12 cellular contexts compared by ENCODE assay signal in genomic region chr11:44613081-44613628, GRCh38. TPM values are rescaled to one million over a fixed set of nuclear protein-coding genes. Genes with fewer than 3 reads are reported as not detected.
DNase-seq lines count a peak whose midpoint lies in the region; ATAC-seq, FAIRE-seq and TF ChIP-seq lines count a peak whose summit lies in the region.
"Had no signal": no experiment of that assay in that cellular context is flagged by ENCODE, and none has a peak within 500 bp of the region (broad histone marks: within the 10 kb centered on the region; RNA-seq: fewer than 3 reads in every experiment).

No MANE protein-coding gene starts in this region.

- no peak overlapping the region for H3K9ac ChIP-seq in trophoblast cell (ENCODE audit: low read length)

- H3K4ac ChIP-seq in trophoblast cell (ENCODE audit: low read depth, low read length), result no peak overlapping the region

- peaks cover 56% of the 10 kb centered on the region for H3K4me1 Mint-ChIP-seq in activated T-helper 2 cell treated with anti-CD3 and anti-CD28 coated beads, Interferon-gamma antibody, Interleukin-2, Interleukin-4, amounts not matched to agents 10 μg/mL and 5 μg/mL and 100 μg/mL, durations not matched to agents 14 hours and 24 hours and 36 hours (ENCODE audit: low read depth)
- H3K4me1 Mint-ChIP-seq in naive thymus-derived CD8-positive, alpha-beta T cell, result peaks cover 40 to 78% (median 70%) of the 10 kb centered on the region in 4 donors

- H3K36me3 Mint-ChIP-seq in activated T-helper 2 cell treated with anti-CD3 and anti-CD28 coated beads, Interferon-gamma antibody, Interleukin-2, Interleukin-4, amounts not matched to agents 10 μg/mL and 5 μg/mL and 100 μg/mL, durations not matched to agents 14 hours and 24 hours and 36 hours (ENCODE audit: low read depth), result peaks cover 85% of the 10 kb centered on the region
- peaks cover 0 to 3% (median 0%) of the 10 kb centered on the region in 3 donors for H3K36me3 Mint-ChIP-seq in naive thymus-derived CD8-positive, alpha-beta T cell

- H4K8ac ChIP-seq in trophoblast cell (ENCODE audit: low read depth, low read length), result no peak overlapping the region

- no peaks in the 10 kb centered on the region for H3K27me3 Mint-ChIP-seq in activated T-helper 2 cell treated with anti-CD3 and anti-CD28 coated beads, Interferon-gamma antibody, Interleukin-2, Interleukin-4, amounts not matched to agents 10 μg/mL and 5 μg/mL and 100 μg/mL, durations not matched to agents 14 hours and 24 hours and 36 hours (ENCODE audit: low read depth)
- no peaks in the 10 kb centered on the region for H3K27me3 Mint-ChIP-seq in naive thymus-derived CD8-positive, alpha-beta T cell

- no peak overlapping the region for H2AK5ac ChIP-seq in trophoblast cell (ENCODE audit: low read length)

- H3K4me1 ChIP-seq in trophoblast cell (ENCODE audit: control insufficient read depth in 1 of 2, insufficient read depth in 2 of 2, low read length in 2 of 2), result no peaks in the 10 kb centered on the region

- POLR2A ChIA-PET in naive thymus-derived CD8-positive, alpha-beta T cell (lab: Charles Lee), result interaction anchor here (0.7 to 7.1 kb wide), 9 partner anchors 15 to 77 kb away, joined by 3 to 70 read pairs (median 17); partner anchors contain the start of gene CD82

- peak overlapping the region; percentile 28 for H3K27ac Mint-ChIP-seq in activated T-helper 2 cell treated with anti-CD3 and anti-CD28 coated beads, Interferon-gamma antibody, Interleukin-2, Interleukin-4, amounts not matched to agents 10 μg/mL and 5 μg/mL and 100 μg/mL, durations not matched to agents 14 hours and 24 hours and 36 hours
- H3K27ac Mint-ChIP-seq in naive thymus-derived CD8-positive, alpha-beta T cell, result peak overlapping the region in 6 of 10 donors; percentile 8 to 89 (median 75)

- no peaks in the 10 kb centered on the region for H3K9me3 ChIP-seq in trophoblast cell (ENCODE audit: insufficient read depth, low read depth, low read length)

- H3K4me3 ChIP-seq in trophoblast cell (ENCODE audit: low read depth, low read length), result no peak overlapping the region

- no peak overlapping the region for H3K14ac ChIP-seq in trophoblast cell (ENCODE audit: low read length)

- H3K27ac ChIP-seq in trophoblast cell (ENCODE audit: low read depth, low read length), result no peak overlapping the region

- H3K9me3 Mint-ChIP-seq in activated T-helper 2 cell treated with anti-CD3 and anti-CD28 coated beads, Interferon-gamma antibody, Interleukin-2, Interleukin-4, amounts not matched to agents 10 μg/mL and 5 μg/mL and 100 μg/mL, durations not matched to agents 14 hours and 24 hours and 36 hours, result no peaks in the 10 kb centered on the region
- H3K9me3 Mint-ChIP-seq in naive thymus-derived CD8-positive, alpha-beta T cell, result no peaks in the 10 kb centered on the region
- H3K9me3 Mint-ChIP-seq: neural crest cell had no signal

- no peak overlapping the region for H4K91ac ChIP-seq in trophoblast cell (ENCODE audit: low read depth, low read length)

- H3K27me3 ChIP-seq in trophoblast cell (ENCODE audit: insufficient read depth, low read length), result no peaks in the 10 kb centered on the region

- TF ChIP-seq POLR2A in GM12892 (IDR thresholded peaks at IDR 0.05; ENCODE audit: low read depth, low read length), result no peak

- ATAC-seq in HG02798 (IDR thresholded peaks at IDR 0.05; ENCODE audit: poor library complexity, unreplicated experiment), result peak; percentile 15
- no peak for ATAC-seq in naive thymus-derived CD8-positive, alpha-beta T cell
- no peak for ATAC-seq in GM21367 (IDR thresholded peaks at IDR 0.05; ENCODE audit: unreplicated experiment)

- no peak overlapping the region for H3K4me3 Mint-ChIP-seq in activated T-helper 2 cell treated with anti-CD3 and anti-CD28 coated beads, Interferon-gamma antibody, Interleukin-2, Interleukin-4, amounts not matched to agents 10 μg/mL and 5 μg/mL and 100 μg/mL, durations not matched to agents 14 hours and 24 hours and 36 hours (ENCODE audit: low read depth)
- peak overlapping the region in 3 of 10 donors; percentile 27 to 32 (median 27) for H3K4me3 Mint-ChIP-seq in naive thymus-derived CD8-positive, alpha-beta T cell
- H3K4me3 Mint-ChIP-seq: neural crest cell had no signal

- intact Hi-C loops in activated T-helper 2 cell treated with anti-CD3 and anti-CD28 coated beads, Interferon-gamma antibody, Interleukin-2, Interleukin-4, amounts not matched to agents 10 μg/mL and 5 μg/mL and 100 μg/mL, durations not matched to agents 14 hours and 24 hours and 36 hours (cut with micrococcal nuclease), result no loop called here

- no peaks in the 10 kb centered on the region for H3K79me2 ChIP-seq in trophoblast cell (ENCODE audit: control insufficient read depth, insufficient read depth, low read length, poor library complexity)

- no CpG with 5 or more reads among the region's 8 CpGs for WGBS in trophoblast cell (ENCODE audit: extremely low coverage, insufficient coverage, insufficient read length)

- DNase-seq in GM12892 (ENCODE audit: insufficient read length) (no peak), cortex of kidney (lab: John Stamatoyannopoulos, UW) (no peak), trophoblast cell (no peak)
- no peak for DNase-seq in activated T-helper 2 cell treated with anti-CD3 and anti-CD28 coated beads, Interferon-gamma antibody, Interleukin-2, Interleukin-4, amounts not matched to agents 10 μg/mL and 5 μg/mL and 100 μg/mL, durations not matched to agents 14 hours and 24 hours and 36 hours (ENCODE audit: low spot score)
- DNase-seq in naive thymus-derived CD8-positive, alpha-beta T cell, result no peak
- DNase-seq: activated T-cell treated with anti-CD3 and anti-CD28 coated beads, Interleukin-2, amount 50 U/mL, for 1 hour; MM.1S; NCI-H226 had no signal

- no peak overlapping the region for H2BK120ac ChIP-seq in trophoblast cell (ENCODE audit: insufficient read depth, low read length, poor library complexity)

- H3K23ac ChIP-seq in trophoblast cell (ENCODE audit: low read length), result no peak overlapping the region

- no peak overlapping the region for H3K18ac ChIP-seq in trophoblast cell (ENCODE audit: low read length)

- H3K36me3 ChIP-seq in trophoblast cell (ENCODE audit: control insufficient read depth in 1 of 2, insufficient read depth in 2 of 2, low read length in 2 of 2), result no peaks in the 10 kb centered on the region

- no peaks in the 10 kb centered on the region for H3K79me1 ChIP-seq in trophoblast cell (ENCODE audit: low read length)

- no peak overlapping the region for H4K12ac ChIP-seq in trophoblast cell (ENCODE audit: low read depth, low read length)

- H2BK12ac ChIP-seq in trophoblast cell (ENCODE audit: low read length), result no peak overlapping the region

- H2BK5ac ChIP-seq in trophoblast cell (ENCODE audit: low read depth, low read length, poor library complexity), result no peak overlapping the region

- FAIRE-seq in GM12892 (lab: Jason Lieb, UNC), result peak; percentile 96
- FAIRE-seq: keratinocyte had no signal

- H2AFZ ChIP-seq in trophoblast cell (ENCODE audit: insufficient read depth, low read length, poor library complexity), result no peak overlapping the region

- H3K4me2 ChIP-seq in trophoblast cell (ENCODE audit: low read length), result no peak overlapping the region

RNA-seq across cellular contexts. Expression of gene CD82, which starts 47.7 kb away (rescaled TPM):
- polyA plus RNA-seq in GM12892 (2012; ENCODE audit: missing spikeins), result 109 TPM
- total RNA-seq in activated T-helper 2 cell treated with anti-CD3 and anti-CD28 coated beads, Interferon-gamma antibody, Interleukin-2, Interleukin-4, amounts not matched to agents 10 μg/mL and 5 μg/mL and 100 μg/mL, durations not matched to agents 14 hours and 24 hours and 36 hours, result 397 and 425 TPM in 2 replicates
- total RNA-seq in naive thymus-derived CD8-positive, alpha-beta T cell, result 10 to 100 TPM; 24.1 to 28.7 TPM
- polyA plus RNA-seq in naive thymus-derived CD8-positive, alpha-beta T cell, result 10 to 100 TPM; 21.1 to 29.9 (median 21.1) TPM
- 0.61 and 1.0 TPM in 2 replicates for polyA plus RNA-seq in trophoblast cell (2013)

Comparison
In these comparisons a context has a peak if more than half of its experiments do, and no peak if none do; other contexts are left out.
1. RNA of gene CD82, which starts 47.7 kb away (total RNA-seq): 397 to 425 TPM in activated T-helper 2 cell treated with anti-CD3 and anti-CD28 coated beads, Interferon-gamma antibody, Interleukin-2, Interleukin-4, amounts not matched to agents 10 μg/mL and 5 μg/mL and 100 μg/mL, durations not matched to agents 14 hours and 24 hours and 36 hours; 24.1 to 28.7 TPM in naive thymus-derived CD8-positive, alpha-beta T cell; every median in the first group is over 10 times any median in the second.